In genomic region chr7:39910108-39910869, GRCh38 we compare ENCODE assay signal across 15 cellular contexts. TPM values are rescaled to one million over a fixed set of nuclear protein-coding genes. Genes with fewer than 3 reads are reported as not detected.
DNase-seq lines count a peak whose midpoint lies in the region; ATAC-seq lines count a peak whose summit lies in the region.
"Had no signal": no experiment of that assay in that cellular context is flagged by ENCODE, and none has a peak within 500 bp of the region (broad histone marks: within the 10 kb centered on the region; RNA-seq: fewer than 3 reads in every experiment).

No MANE protein-coding gene starts in this region.

- DNase-seq in Daoy (ENCODE audit: low read depth) (peak; percentile 27), KBM-7 (peak; percentile 72), amniotic epithelial cell (ENCODE audit: low read depth) (peak; percentile 45), left lobe of liver (ENCODE audit: low spot score) (no peak), globus pallidus (ENCODE audit: low spot score) (no peak), mucosa of gallbladder (ENCODE audit: low spot score) (no peak), NCI-H1417 treated with DMSO at 0.1 percent for 48 hours (lab: John Stamatoyannopoulos, UW) (no peak)
- DNase-seq: COR-L47; cortex of kidney; left colon; NCI-H187; stimulated activated CD4-positive, alpha-beta T cell treated with anti-CD3 and anti-CD28 coated beads, Interleukin-12 subunit alpha, Interleukin-12 subunit beta, amount 100 ng/mL, for 4 hours; T1000; tibial artery had no signal

- in situ Hi-C loops in KBM-7 (cut with MboI; ENCODE audit: low pct_unique_long_range_greater_than_20kb, low sequenced_read_pairs): no loop called here

- ATAC-seq in left lobe of liver (peak; percentile 58), GM21529 (IDR thresholded peaks at IDR 0.05; ENCODE audit: unreplicated experiment) (no peak)
- ATAC-seq: left colon had no signal

RNA-seq across cellular contexts. Expression of gene CDK13, which starts 39.8 kb away (rescaled TPM):
- 53.2 and 59.5 TPM in 2 replicates for total RNA-seq in Daoy (2014; rRNA removed; shearing (Covaris generic))
- total RNA-seq in left lobe of liver (24.1 TPM), mucosa of gallbladder (43.2 TPM)

Comparison
In these comparisons a context has a peak if more than half of its experiments do, and no peak if none do; other contexts are left out.
1. DNase-seq: peak in Daoy (single experiment), KBM-7 (single experiment) and amniotic epithelial cell (single experiment); none in left lobe of liver (single experiment), globus pallidus (single experiment), mucosa of gallbladder (single experiment) and NCI-H1417 treated with DMSO at 0.1 percent for 48 hours (single experiment).